ENCODE assay signal across 19 cellular contexts in genomic region chr1:165539908-165540307, GRCh38. TPM values are rescaled to one million over a fixed set of nuclear protein-coding genes. Genes with fewer than 3 reads are reported as not detected.
DNase-seq lines count a peak whose midpoint lies in the region; ATAC-seq and TF ChIP-seq lines count a peak whose summit lies in the region.
"Had no signal": no experiment of that assay in that cellular context is flagged by ENCODE, and none has a peak within 500 bp of the region (broad histone marks: within the 10 kb centered on the region; RNA-seq: fewer than 3 reads in every experiment).

No MANE protein-coding gene starts in this region.

- peaks cover 18 to 37% of the 10 kb centered on the region in 2 donors for H3K27me3 Mint-ChIP-seq in T-cell

- DNase-seq in RPMI7951 (ENCODE audit: low read depth) (peak; percentile 41), Right ventricle myocardium superior (no peak), myocyte (ENCODE audit: low read depth) (peak; percentile 53), aorta (no peak), lower lobe of right lung (no peak), T-cell (no peak)
- DNase-seq in activated effector memory CD4-positive, alpha-beta T cell treated with Interleukin-2 at 50 U/mL for 16 hours = no peak
- DNase-seq: CD8-positive, alpha-beta T cell; DND-41; GDM1; KBM-7; NCI-H1048; NCI-H1694 treated with DMSO at 0.1 percent for 48 hours; NCI-H446; NCI-H748 treated with DMSO at 0.1 percent for 48 hours; SIG-M5 had no signal

- intact Hi-C loops in Right ventricle myocardium superior (cut with DNase I) (no loop called here), aorta (cut with DNase I) (no loop called here), lower lobe of right lung (cut with DNase I) (no loop called here)

- H3K27ac Mint-ChIP-seq in T-cell = no peak overlapping the region
- H3K27ac Mint-ChIP-seq: CD8-positive, alpha-beta T cell; GM23338 had no signal

- 8 to 18% methylated on average over 3 of the region's 3 CpGs for WGBS in aorta, 2 donors

- peak overlapping the region; percentile 34 to 71 for H3K27ac ChIP-seq in aorta (ENCODE audit: low read depth in 1 of 2, low read length in 2 of 2)
- H3K27ac ChIP-seq in lower lobe of right lung = no peak overlapping the region

- no peaks in the 10 kb centered on the region for H3K9me3 Mint-ChIP-seq in T-cell
- H3K9me3 Mint-ChIP-seq: CD8-positive, alpha-beta T cell; GM23338 had no signal

- H3K36me3 ChIP-seq in aorta (ENCODE audit: control insufficient read depth in 1 of 2, insufficient read depth in 2 of 2, low read length in 1 of 2) = no peaks in the 10 kb centered on the region
- no peaks in the 10 kb centered on the region for H3K36me3 ChIP-seq in lower lobe of right lung

- no peaks in the 10 kb centered on the region for H3K36me3 Mint-ChIP-seq in T-cell
- H3K36me3 Mint-ChIP-seq: CD8-positive, alpha-beta T cell had no signal

- H3K9me3 ChIP-seq in aorta (ENCODE audit: control insufficient read depth, low read length) (no peaks in the 10 kb centered on the region), lower lobe of right lung (no peaks in the 10 kb centered on the region)

- peak; percentile 69 for ATAC-seq in Right ventricle myocardium superior (ENCODE audit: poor library complexity)
- ATAC-seq in aorta (ENCODE audit: low FRiP score) = no peak
- ATAC-seq in lower lobe of right lung = no peak
- ATAC-seq in T-cell (replicated peaks in 1 of 4) = no peak
- ATAC-seq: CD8-positive, alpha-beta T cell; GM23338; Panc1 had no signal

- H3K27me3 ChIP-seq in aorta (ENCODE audit: control insufficient read depth in 1 of 2, insufficient read depth in 2 of 2, low read length in 1 of 2) = no peaks in the 10 kb centered on the region
- no peaks in the 10 kb centered on the region for H3K27me3 ChIP-seq in lower lobe of right lung (ENCODE audit: low read depth)

- no peak overlapping the region for H3K4me3 Mint-ChIP-seq in T-cell
- H3K4me3 Mint-ChIP-seq: CD8-positive, alpha-beta T cell; GM23338 had no signal

- H3K4me1 ChIP-seq in aorta (ENCODE audit: control insufficient read depth in 1 of 2, insufficient read depth in 2 of 2, low read length in 2 of 2) = peaks cover 0 to 3% of the 10 kb centered on the region in 2 donors
- peaks cover 7% of the 10 kb centered on the region for H3K4me1 ChIP-seq in lower lobe of right lung

- no peak overlapping the region for H3K4me3 ChIP-seq in aorta (ENCODE audit: low read length in 2 of 2)
- H3K4me3 ChIP-seq in lower lobe of right lung = no peak overlapping the region
- H3K4me3 ChIP-seq: GM23338 had no signal

- POLR2A ChIA-PET in T-cell (lab: Charles Lee) = no interaction called here

- CTCF ChIA-PET in T-cell (lab: Charles Lee) = no interaction called here

- no peak for TF ChIP-seq CTCF in lower lobe of right lung (IDR thresholded peaks at IDR 0.05)

- no peaks in the 10 kb centered on the region for H3K4me1 Mint-ChIP-seq in T-cell

RNA-seq across cellular contexts. Expression of gene LRRC52, which starts 3.9 kb away (rescaled TPM):
- not detected in 2 replicates for total RNA-seq in RPMI7951 (2014; rRNA removed; shearing (Covaris generic))
- total RNA-seq in Right ventricle myocardium superior (0.38 TPM), myocyte (not detected in 2 replicates), aorta (not detected), lower lobe of right lung (0.44 TPM), T-cell (not detected)
- polyA plus RNA-seq in myocyte (2012) = not detected
- polyA plus RNA-seq in aorta = not detected
- total RNA-seq: CD8-positive, alpha-beta T cell; GM23338 had no signal
- polyA plus RNA-seq: BJ, GM23338 had no signal

Comparison
In these comparisons a context has a peak if more than half of its experiments do, and no peak if none do; other contexts are left out.
1. DNase-seq: peak in RPMI7951 (single experiment) and myocyte (single experiment); none in Right ventricle myocardium superior (single experiment), aorta (0 of 2), lower lobe of right lung (single experiment), T-cell (0 of 34) and activated effector memory CD4-positive, alpha-beta T cell treated with Interleukin-2 at 50 U/mL for 16 hours (single experiment).